Comparison of ENCODE assay signal across 26 cellular contexts in genomic region chr7:158676171-158676840, GRCh38. TPM values are rescaled to one million over a fixed set of nuclear protein-coding genes. Genes with fewer than 3 reads are reported as not detected.
DNase-seq lines count a peak whose midpoint lies in the region; ATAC-seq and TF ChIP-seq lines count a peak whose summit lies in the region.
"Had no signal": no experiment of that assay in that cellular context is flagged by ENCODE, and none has a peak within 500 bp of the region (broad histone marks: within the 10 kb centered on the region; RNA-seq: fewer than 3 reads in every experiment).

No MANE protein-coding gene starts in this region.

- H3K4me1 Mint-ChIP-seq in HFFc6 (ENCODE audit: low read depth) = peaks cover 58% of the 10 kb centered on the region
- H3K4me1 Mint-ChIP-seq: IgD-negative memory B cell, naive B cell had no signal

- H3K27me3 ChIP-seq in brain microvascular endothelial cell (replicated peaks) = no peaks in the 10 kb centered on the region
- H3K27me3 ChIP-seq: BLaER1 treated with 17β-estradiol and CSF1 and Interleukin-3, amounts not matched to agents 10 nM and 100 nM; hepatocyte; left lung; MG63; suprapubic skin had no signal

- ATAC-seq in GM21447 (IDR thresholded peaks at IDR 0.05; ENCODE audit: unreplicated experiment) = no peak
- no peak for ATAC-seq in GM21825 (IDR thresholded peaks at IDR 0.05; ENCODE audit: unreplicated experiment)
- ATAC-seq: left lung had no signal

- H3K4me3 Mint-ChIP-seq in HFFc6 = no peak overlapping the region
- H3K4me3 Mint-ChIP-seq: dendritic cell treated with granulocyte-macrophage colony-stimulating factor and Interleukin-4, amounts not matched to agents 40 ng/mL and 50 ng/mL, for 4 days; IgD-negative memory B cell; immature natural killer cell had no signal

- in situ Hi-C loops in brain microvascular endothelial cell (cut with HindIII; ENCODE audit: low pct_ligation_motif_present, low sequenced_read_pairs) = no loop called here

- peak overlapping the region; percentile 71 for H3K27ac Mint-ChIP-seq in HFFc6
- H3K27ac Mint-ChIP-seq: dendritic cell treated with granulocyte-macrophage colony-stimulating factor and Interleukin-4, amounts not matched to agents 40 ng/mL and 50 ng/mL, for 4 days; immature natural killer cell had no signal

- no peak overlapping the region for H3K4me3 ChIP-seq in brain microvascular endothelial cell (ENCODE audit: low read depth, low read length)
- H3K4me3 ChIP-seq in fibroblast of pulmonary artery (replicated peaks; ENCODE audit: low read depth, low read length) = no peak overlapping the region
- H3K4me3 ChIP-seq: BLaER1 treated with 17β-estradiol and CSF1 and Interleukin-3, amounts not matched to agents 10 nM and 100 nM; hepatocyte; left lung; MG63; smooth muscle cell; suprapubic skin had no signal

- peak overlapping the region; percentile 49 for H3K27ac ChIP-seq in brain microvascular endothelial cell
- H3K27ac ChIP-seq: BLaER1 treated with 17β-estradiol and CSF1 and Interleukin-3, amounts not matched to agents 10 nM and 100 nM; hepatocyte; left lung; suprapubic skin had no signal

- no peaks in the 10 kb centered on the region for H3K36me3 ChIP-seq in brain microvascular endothelial cell (replicated peaks)

- peaks cover 23% of the 10 kb centered on the region for H3K36me3 Mint-ChIP-seq in HFFc6 (ENCODE audit: low read depth)

- TF ChIP-seq CTCF in HFFc6 (IDR thresholded peaks at IDR 0.05) (no peak), brain microvascular endothelial cell (IDR thresholded peaks at IDR 0.05; ENCODE audit: low read depth, low read length, missing control alignments) (no peak), fibroblast of pulmonary artery (IDR thresholded peaks at IDR 0.05; ENCODE audit: low read length, missing control alignments) (no peak)

- H3K27me3 Mint-ChIP-seq in HFFc6 (ENCODE audit: insufficient read depth) = no peaks in the 10 kb centered on the region; the same call in 1 of the 2 replicates
- H3K27me3 Mint-ChIP-seq: dendritic cell treated with granulocyte-macrophage colony-stimulating factor and Interleukin-4, amounts not matched to agents 40 ng/mL and 50 ng/mL, for 4 days; IgD-negative memory B cell; naive B cell had no signal

- peak; percentile 39 for DNase-seq in AG08395 (ENCODE audit: low spot score)
- peak; percentile 28 for DNase-seq in HFFc6
- peak; percentile 39 for DNase-seq in brain microvascular endothelial cell
- DNase-seq in fibroblast of pulmonary artery (ENCODE audit: low read depth) = peak; percentile 35
- DNase-seq in NCI-H2171 treated with DMSO at 0.1 percent for 48 hours (lab: John Stamatoyannopoulos, UW) = no peak
- no peak for DNase-seq in 8988T
- DNase-seq: ACHN; activated CD4-positive, alpha-beta T cell treated with anti-CD3 and anti-CD28 coated beads, Interleukin-2, amount 50 U/mL, for 48 hours; activated CD8-positive, alpha-beta memory T cell treated with anti-CD3 and anti-CD28 coated beads, Interleukin-2, amount 50 U/mL, for 4 hours; activated effector memory CD4-positive, alpha-beta T cell treated with anti-CD3 and anti-CD28 coated beads, Interleukin-2, amount 50 U/mL, for 16 hours; foreskin melanocyte; immature natural killer cell; left lung; MG63; naive B cell; NCI-H1417; NCI-H446 treated with DMSO at 0.1 percent for 48 hours; occipital lobe had no signal

- no peaks in the 10 kb centered on the region for H3K9me3 Mint-ChIP-seq in HFFc6
- H3K9me3 Mint-ChIP-seq: dendritic cell treated with granulocyte-macrophage colony-stimulating factor and Interleukin-4, amounts not matched to agents 40 ng/mL and 50 ng/mL, for 4 days; IgD-negative memory B cell; immature natural killer cell; naive B cell had no signal

RNA-seq across cellular contexts. Expression of gene NCAPG2, which starts 28.3 kb away (rescaled TPM):
- 10 to 100 TPM; 27.1 to 60.3 (median 54.8) TPM for total RNA-seq in HFFc6 (2021; fragmentation: NEBNext Ultra II Directional; extraction: Animal tissue kit (Norgen Biotek cat#: 25700))

Comparison
In these comparisons a context has a peak if more than half of its experiments do, and no peak if none do; other contexts are left out.
1. DNase-seq: peak in AG08395 (single experiment), HFFc6 (single experiment), brain microvascular endothelial cell (single experiment) and fibroblast of pulmonary artery (single experiment); none in NCI-H2171 treated with DMSO at 0.1 percent for 48 hours (single experiment) and 8988T (single experiment).